22 cellular contexts compared by ENCODE assay signal in genomic region chr7:108662783-108663182, GRCh38.
A peak's percentile ranks its signal among the peaks of the same experiment; 100 is the strongest.
DNase-seq lines count a peak whose midpoint lies in the region; ATAC-seq, FAIRE-seq and TF ChIP-seq lines count a peak whose summit lies in the region.
"Had no signal": no experiment of that assay in that cellular context is flagged by ENCODE, and none has a peak within 500 bp of the region (broad histone marks: within the 10 kb centered on the region; RNA-seq: fewer than 3 reads in every experiment).

No MANE protein-coding gene starts in this region.

- DNase-seq in A673 (ENCODE audit: low spot score) = peak; percentile 45
- DNase-seq in fibroblast of villous mesenchyme (ENCODE audit: low read depth) = peak; percentile 83
- no peak for DNase-seq in neural crest cell (ENCODE audit: low read depth, low spot score)
- DNase-seq in NCI-H748 (lab: John Stamatoyannopoulos, UW; ENCODE audit: unreplicated experiment) = no peak
- DNase-seq in kidney = no peak
- DNase-seq: ACHN; AML-193; BE2C; C1 segment of cervical spinal cord; Caco-2; CD4-positive, CD25-positive, alpha-beta regulatory T cell; CD8-positive, alpha-beta T cell; DMS153; DND-41; GOT3 had no signal

- H3K9ac ChIP-seq in kidney (ENCODE audit: low read length in 2 of 2) = no peak overlapping the region

- no peaks in the 10 kb centered on the region for H3K27me3 ChIP-seq in A673 (replicated peaks; ENCODE audit: insufficient read depth, low read depth, low read length, poor library complexity)
- H3K27me3 ChIP-seq: BE2C had no signal

- peak overlapping the region; percentile 87 for H3K27ac Mint-ChIP-seq in neural crest cell (ENCODE audit: unreplicated experiment)
- H3K27ac Mint-ChIP-seq: CD4-positive, CD25-positive, alpha-beta regulatory T cell; CD8-positive, alpha-beta T cell had no signal

- H3K4me3 ChIP-seq in A673 (ENCODE audit: low read depth, low read length, poor library complexity, severe bottlenecking) (no peak overlapping the region), HEK293 (ENCODE audit: low read depth, low read length) (no peak overlapping the region), fibroblast of villous mesenchyme (ENCODE audit: low read depth, low read length) (no peak overlapping the region), kidney (ENCODE audit: low read length in 2 of 2) (no peak overlapping the region)
- H3K4me3 ChIP-seq: HAP-1 had no signal

- no peak for TF ChIP-seq CTCF in A673 (conservative IDR thresholded peaks at IDR 0.05; ENCODE audit: low read depth, low read length)
- TF ChIP-seq CTCF in HEK293 (tag by site-specific recombination; IDR thresholded peaks at IDR 0.05) = no peak
- no peak for TF ChIP-seq CTCF in fibroblast of villous mesenchyme (IDR thresholded peaks at IDR 0.05; ENCODE audit: insufficient read depth, low read depth, low read length)
- TF ChIP-seq CTCF in neural crest cell (conservative IDR thresholded peaks at IDR 0.05) = no peak
- no peak for TF ChIP-seq CTCF in kidney (IDR thresholded peaks at IDR 0.05; ENCODE audit: borderline replicate concordance, extremely low read depth, insufficient read depth)

- H3K9me3 ChIP-seq in A673 (ENCODE audit: low read depth, low read length, poor library complexity, severe bottlenecking) (no peaks in the 10 kb centered on the region), HEK293 (ENCODE audit: control insufficient read depth, insufficient read depth, low read depth, low read length) (no peaks in the 10 kb centered on the region), kidney (ENCODE audit: control insufficient read depth in 1 of 2, low read length in 2 of 2) (no peaks in the 10 kb centered on the region)
- H3K9me3 ChIP-seq: BE2C, Caco-2, HAP-1 had no signal

- CTCF ChIA-PET in A673 (lab: Charles Lee) = no interaction called here
- CTCF ChIA-PET in HEK293 (lab: Yijun Ruan, JAX) = no interaction called here

- H3K9me3 Mint-ChIP-seq in neural crest cell = peaks cover 2% of the 10 kb centered on the region
- H3K9me3 Mint-ChIP-seq: CD8-positive, alpha-beta T cell had no signal

- H3K4me1 Mint-ChIP-seq in neural crest cell = peaks cover 16% of the 10 kb centered on the region
- H3K4me1 Mint-ChIP-seq: CD4-positive, CD25-positive, alpha-beta regulatory T cell had no signal

- intact Hi-C loops in A673 (cut with micrococcal nuclease; ENCODE audit: unreplicated experiment) (loop anchor here (1.0 to 10.0 kb wide), 3 partner anchors 39 to 502 kb away; no protein-coding TSS in a partner anchor), kidney (cut with DNase I) (no loop called here)

- no peak for ATAC-seq in HG02571 (IDR thresholded peaks at IDR 0.05; ENCODE audit: unreplicated experiment)
- no peak for ATAC-seq in HG03045 (IDR thresholded peaks at IDR 0.05; ENCODE audit: unreplicated experiment)
- ATAC-seq: CD8-positive, alpha-beta T cell had no signal

- H3K4me1 ChIP-seq in A673 (ENCODE audit: insufficient read depth, low read length, poor library complexity, severe bottlenecking) (peaks cover 45% of the 10 kb centered on the region), HEK293 (ENCODE audit: control insufficient read depth, insufficient read depth, low read length) (no peaks in the 10 kb centered on the region), kidney (ENCODE audit: control insufficient read depth in 1 of 2, insufficient read depth in 1 of 2, low read depth in 1 of 2, low read length in 2 of 2) (no peaks in the 10 kb centered on the region)
- H3K4me1 ChIP-seq: BE2C, Caco-2, HAP-1 had no signal

- FAIRE-seq in kidney (lab: Jason Lieb, UNC) = no peak
- FAIRE-seq: G401.6, GM12892, H54 had no signal

- POLR2A ChIA-PET in A673 (lab: Charles Lee; ENCODE audit: low non-redundant PET) = no interaction called here
- POLR2A ChIA-PET in HEK293 (lab: Yijun Ruan, JAX) = no interaction called here

- no peaks in the 10 kb centered on the region for H3K36me3 Mint-ChIP-seq in neural crest cell (ENCODE audit: low read depth)
- H3K36me3 Mint-ChIP-seq: CD4-positive, CD25-positive, alpha-beta regulatory T cell; CD8-positive, alpha-beta T cell had no signal

- no peaks in the 10 kb centered on the region for H3K27me3 Mint-ChIP-seq in neural crest cell (ENCODE audit: low read depth)
- H3K27me3 Mint-ChIP-seq: CD4-positive, CD25-positive, alpha-beta regulatory T cell had no signal

- H3K36me3 ChIP-seq in A673 (ENCODE audit: insufficient read depth, low read length, poor library complexity, severe bottlenecking) (no peaks in the 10 kb centered on the region), HEK293 (ENCODE audit: control insufficient read depth in 2 of 2, insufficient read depth in 1 of 2, low read length in 2 of 2) (no peaks in the 10 kb centered on the region), kidney (ENCODE audit: control insufficient read depth in 1 of 2, insufficient read depth in 2 of 2, low read length in 2 of 2) (no peaks in the 10 kb centered on the region)
- H3K36me3 ChIP-seq: BE2C, HAP-1 had no signal

- no TSS peak for BruUV-seq in A673 (replicated peaks; lab: Mats Ljungman, UMichigan)

- no peak overlapping the region for H3K27ac ChIP-seq in A673 (ENCODE audit: low read depth, low read length, poor library complexity, severe bottlenecking)
- no peak overlapping the region for H3K27ac ChIP-seq in HEK293 (ENCODE audit: extremely low read depth, low read depth, low read length)
- H3K27ac ChIP-seq in kidney (ENCODE audit: low read depth in 2 of 2, low read length in 2 of 2) = no peak overlapping the region

- no peak overlapping the region for H3K4me3 Mint-ChIP-seq in neural crest cell
- H3K4me3 Mint-ChIP-seq: CD4-positive, CD25-positive, alpha-beta regulatory T cell; CD8-positive, alpha-beta T cell had no signal

TF ChIP-seq in HEK293, 187 proteins besides CTCF, POLR2A, EP300 and RAD21:
- TF ChIP-seq ZNF544 (tag by site-specific recombination; IDR thresholded peaks at IDR 0.05) (no peak), ATF2 (tag by site-specific recombination; IDR thresholded peaks at IDR 0.05; ENCODE audit: low read depth) (peak; percentile 76)
TF ChIP-seq in HEK293: peak in this region for 1.

Comparison
In these comparisons a context has a peak if more than half of its experiments do, and no peak if none do; other contexts are left out.
1. DNase-seq: peak in A673 (single experiment) and fibroblast of villous mesenchyme (single experiment); none in neural crest cell (single experiment), NCI-H748 (single experiment) and kidney (single experiment).